10 cellular contexts compared by ENCODE assay signal in genomic region chr17:40445769-40446468, GRCh38. TPM values are rescaled to one million over a fixed set of nuclear protein-coding genes. Genes with fewer than 3 reads are reported as not detected.
DNase-seq lines count a peak whose midpoint lies in the region; ATAC-seq and TF ChIP-seq lines count a peak whose summit lies in the region.
"Had no signal": no experiment of that assay in that cellular context is flagged by ENCODE, and none has a peak within 500 bp of the region (broad histone marks: within the 10 kb centered on the region; RNA-seq: fewer than 3 reads in every experiment).

No MANE protein-coding gene starts in this region.

- DNase-seq in activated CD4-positive, alpha-beta T cell treated with anti-CD3 and anti-CD28 coated beads for 36 hours: no peak
- DNase-seq in activated CD4-positive, alpha-beta T cell treated with anti-CD3 and anti-CD28 coated beads, Interleukin-2, amount 50 U/mL, for 4 hours: no peak
- no peak for DNase-seq in ascending aorta (ENCODE audit: low spot score in 2 of 2)
- DNase-seq in iris pigment epithelial cell (ENCODE audit: low read depth): peak; percentile 22
- no peak for DNase-seq in suprapubic skin (ENCODE audit: low spot score in 2 of 2)
- no peak for DNase-seq in UCSD-AML1 (lab: John Stamatoyannopoulos, UW; ENCODE audit: unreplicated experiment)

- TF ChIP-seq POLR2A in suprapubic skin (IDR thresholded peaks at IDR 0.05): no peak

- H3K27me3 Mint-ChIP-seq in activated CD4-positive, alpha-beta T cell treated with anti-CD3 and anti-CD28 coated beads for 36 hours: peaks cover 5% of the 10 kb centered on the region

- WGBS in suprapubic skin: 54% methylated on average over 10 of the region's 10 CpGs

- peak overlapping the region; percentile 70 for H3K4me3 Mint-ChIP-seq in activated CD4-positive, alpha-beta T cell treated with anti-CD3 and anti-CD28 coated beads for 36 hours

- H3K4me1 ChIP-seq in ascending aorta: peaks cover 20 to 48% of the 10 kb centered on the region in 2 donors
- peaks cover 86% of the 10 kb centered on the region for H3K4me1 ChIP-seq in suprapubic skin

- no peaks in the 10 kb centered on the region for H3K9me3 ChIP-seq in ascending aorta
- no peaks in the 10 kb centered on the region for H3K9me3 ChIP-seq in suprapubic skin

- CTCF ChIA-PET in activated CD4-positive, alpha-beta T cell treated with anti-CD3 and anti-CD28 coated beads for 36 hours (lab: Charles Lee): interaction anchor here (0.9 to 2.4 kb wide), 6 partner anchors 9 to 114 kb away, joined by 3 to 21 read pairs (median 3); no protein-coding TSS in a partner anchor

- intact Hi-C loops in activated CD4-positive, alpha-beta T cell treated with anti-CD3 and anti-CD28 coated beads for 36 hours (cut with DNase I, micrococcal nuclease): loop anchor here (1.0 to 2.0 kb wide), 4 partner anchors 34 to 114 kb away; no protein-coding TSS in a partner anchor
- intact Hi-C loops in ascending aorta (cut with DNase I): no loop called here

- POLR2A ChIA-PET in activated CD4-positive, alpha-beta T cell treated with anti-CD3 and anti-CD28 coated beads for 36 hours (lab: Charles Lee): interaction anchor here (0.6 kb wide), 2 partner anchors 20 to 37 kb away, joined by 3 to 11 read pairs; no protein-coding TSS in a partner anchor

- H3K27ac ChIP-seq in ascending aorta: peak overlapping the region; percentile 65 to 92
- H3K27ac ChIP-seq in suprapubic skin: peak overlapping the region; percentile 93

- no peaks in the 10 kb centered on the region for H3K9me3 Mint-ChIP-seq in activated CD4-positive, alpha-beta T cell treated with anti-CD3 and anti-CD28 coated beads for 36 hours (ENCODE audit: low read depth)

- peaks cover 45% of the 10 kb centered on the region for H3K4me1 Mint-ChIP-seq in activated CD4-positive, alpha-beta T cell treated with anti-CD3 and anti-CD28 coated beads for 36 hours

- peak overlapping the region; percentile 88 for H3K27ac Mint-ChIP-seq in activated CD4-positive, alpha-beta T cell treated with anti-CD3 and anti-CD28 coated beads for 36 hours

- no peaks in the 10 kb centered on the region for H3K36me3 ChIP-seq in ascending aorta
- H3K36me3 ChIP-seq in suprapubic skin: no peaks in the 10 kb centered on the region

- peaks cover 7% of the 10 kb centered on the region for H3K36me3 Mint-ChIP-seq in activated CD4-positive, alpha-beta T cell treated with anti-CD3 and anti-CD28 coated beads for 36 hours (ENCODE audit: low read depth)

- TF ChIP-seq CTCF in ascending aorta (IDR thresholded peaks at IDR 0.05) (no peak), suprapubic skin (IDR thresholded peaks at IDR 0.05) (no peak)

- TF ChIP-seq EP300 in suprapubic skin (IDR thresholded peaks at IDR 0.05): no peak

- H3K27me3 ChIP-seq in ascending aorta (no peaks in the 10 kb centered on the region), suprapubic skin (no peaks in the 10 kb centered on the region)

- ATAC-seq in activated CD4-positive, alpha-beta T cell treated with anti-CD3 and anti-CD28 coated beads for 36 hours: no peak
- ATAC-seq in GM18907 (IDR thresholded peaks at IDR 0.05; ENCODE audit: unreplicated experiment): no peak
- ATAC-seq in HG03025 (IDR thresholded peaks at IDR 0.05; ENCODE audit: low FRiP score, unreplicated experiment): no peak
- ATAC-seq: Panc1 had no signal

- H3K4me3 ChIP-seq in ascending aorta (peak overlapping the region; percentile 64 to 90), suprapubic skin (peak overlapping the region; percentile 71)

RNA-seq across cellular contexts. Expression of gene IGFBP4, which starts 2.7 kb away (rescaled TPM):
- total RNA-seq in activated CD4-positive, alpha-beta T cell treated with anti-CD3 and anti-CD28 coated beads for 36 hours: 10 to 100 TPM; 40.2 to 45.6 TPM
- total RNA-seq in ascending aorta (1,295 TPM), suprapubic skin (10 to 100 TPM; 45.0 to 88.8 (median 74.6) TPM)

RNA-seq across cellular contexts. Expression of gene TOP2A, which starts 28.2 kb away (rescaled TPM):
- total RNA-seq in activated CD4-positive, alpha-beta T cell treated with anti-CD3 and anti-CD28 coated beads for 36 hours: 100 to 1,000 TPM; 245 to 322 TPM
- total RNA-seq in ascending aorta: 0.11 TPM
- total RNA-seq in suprapubic skin: 10 to 100 TPM in 3 of 4 donors, 1 to 10 TPM in 1; 8.1 to 45.2 (median 22.2) TPM

RNA-seq across cellular contexts. Expression of gene TNS4, which starts 55.5 kb away (rescaled TPM):
- total RNA-seq in activated CD4-positive, alpha-beta T cell treated with anti-CD3 and anti-CD28 coated beads for 36 hours: 10 to 100 TPM; 10.8 to 12.8 TPM
- total RNA-seq in ascending aorta (not detected), suprapubic skin (1,000 to 10,000 TPM in 2 of 4 donors, 100 to 1,000 TPM in 2; 730 to 1,745 (median 1,078) TPM)
- total RNA-seq: myocyte had no signal

Comparison
In these comparisons a context has a peak if more than half of its experiments do, and no peak if none do; other contexts are left out.
1. RNA of gene IGFBP4, which starts 2.7 kb away (total RNA-seq): 1,295 TPM in ascending aorta (single experiment); 45.0 to 88.8 TPM in suprapubic skin and 40.2 to 45.6 TPM in activated CD4-positive, alpha-beta T cell treated with anti-CD3 and anti-CD28 coated beads for 36 hours; every median in the first group is over 10 times any median in the second.
2. RNA of gene TNS4, which starts 55.5 kb away (total RNA-seq): 730 to 1,745 TPM in suprapubic skin; 10.8 to 12.8 TPM in activated CD4-positive, alpha-beta T cell treated with anti-CD3 and anti-CD28 coated beads for 36 hours and not detected in ascending aorta (single experiment); every median in the first group is over 10 times any median in the second.